ENCODE assay signal across 1 cellular context in genomic region chr7:108097703-108098102, GRCh38.
TF ChIP-seq lines count a peak whose summit lies in the region.

No MANE protein-coding gene starts in this region.

TF ChIP-seq in H1, 55 proteins besides CTCF, POLR2A, EP300 and RAD21 (continued from another document):
- TF ChIP-seq CHD7 (IDR thresholded peaks at IDR 0.05; ENCODE audit: insufficient replicate concordance, low read length) (no peak), GTF2F1 (IDR thresholded peaks at IDR 0.05; ENCODE audit: borderline replicate concordance, low read depth, low read length) (no peak), POU5F1 (IDR thresholded peaks at IDR 0.05; ENCODE audit: low read depth, low read length) (no peak), JUND (IDR thresholded peaks at IDR 0.05; ENCODE audit: low read length) (no peak), SP2 (IDR thresholded peaks at IDR 0.05; ENCODE audit: low read length) (no peak), CHD1 (IDR thresholded peaks at IDR 0.05; ENCODE audit: low read depth, low read length) (no peak), KDM1A (IDR thresholded peaks at IDR 0.05; ENCODE audit: borderline replicate concordance, low read length) (no peak), CHD2 (IDR thresholded peaks at IDR 0.05; ENCODE audit: low read length) (no peak), EGR1 (IDR thresholded peaks at IDR 0.05; ENCODE audit: borderline replicate concordance, low read depth, low read length) (no peak), RFX5 (IDR thresholded peaks at IDR 0.05; ENCODE audit: borderline replicate concordance, low read depth, low read length) (no peak), SUZ12 (IDR thresholded peaks at IDR 0.05; ENCODE audit: low read length) (no peak), SAP30 (IDR thresholded peaks at IDR 0.05; ENCODE audit: insufficient read depth, insufficient replicate concordance, low read length) (no peak), POLR2AphosphoS5 (IDR thresholded peaks at IDR 0.05; ENCODE audit: low read depth, low read length) (no peak)
- TF ChIP-seq, protein P1, sequence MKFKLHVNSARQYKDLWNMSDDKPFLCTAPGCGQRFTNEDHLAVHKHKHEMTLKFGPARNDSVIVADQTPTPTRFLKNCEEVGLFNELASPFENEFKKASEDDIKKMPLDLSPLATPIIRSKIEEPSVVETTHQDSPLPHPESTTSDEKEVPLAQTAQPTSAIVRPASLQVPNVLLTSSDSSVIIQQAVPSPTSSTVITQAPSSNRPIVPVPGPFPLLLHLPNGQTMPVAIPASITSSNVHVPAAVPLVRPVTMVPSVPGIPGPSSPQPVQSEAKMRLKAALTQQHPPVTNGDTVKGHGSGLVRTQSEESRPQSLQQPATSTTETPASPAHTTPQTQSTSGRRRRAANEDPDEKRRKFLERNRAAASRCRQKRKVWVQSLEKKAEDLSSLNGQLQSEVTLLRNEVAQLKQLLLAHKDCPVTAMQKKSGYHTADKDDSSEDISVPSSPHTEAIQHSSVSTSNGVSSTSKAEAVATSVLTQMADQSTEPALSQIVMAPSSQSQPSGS (IDR thresholded peaks at IDR 0.05; ENCODE audit: low read length): no peak
